Comparison of ENCODE assay signal across 23 cellular contexts in the genomic region with DNA sequence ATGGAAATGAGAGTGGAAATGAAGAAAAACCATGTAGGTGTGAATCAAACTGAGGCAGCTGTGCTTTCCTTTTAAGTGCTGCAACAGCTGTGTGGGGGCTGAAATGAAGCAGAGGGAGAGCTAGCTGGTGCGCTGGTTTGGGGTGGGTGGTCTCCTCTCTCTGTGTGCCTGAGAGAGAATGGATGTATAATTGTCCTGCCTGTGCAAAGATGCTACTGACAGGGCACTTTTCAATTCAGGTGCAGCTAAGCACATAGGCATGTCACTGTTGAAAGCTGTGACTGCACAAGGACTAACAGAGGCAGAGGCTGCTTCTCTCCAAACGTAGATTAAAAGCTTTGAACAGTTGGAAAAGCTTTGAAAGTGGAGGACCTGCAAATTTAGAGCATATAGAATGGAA.
"Had no signal": no experiment of that assay in that cellular context is flagged by ENCODE, and none has a peak within 500 bp of the region (broad histone marks: within the 10 kb centered on the region; RNA-seq: fewer than 3 reads in every experiment).

No MANE protein-coding gene starts in this region.

- H3K36me3 ChIP-seq: adrenal gland, breast epithelium had no signal

- H3K4me2 ChIP-seq: KMS-11 had no signal

- H3K27ac ChIP-seq: adrenal gland, breast epithelium, KMS-11 had no signal

- H3K27me3 ChIP-seq: adrenal gland, breast epithelium had no signal

- H3K9ac ChIP-seq: KMS-11 had no signal

- DNase-seq: activated CD4-positive, alpha-beta T cell treated with anti-CD3 and anti-CD28 coated beads for 48 hours; activated CD4-positive, alpha-beta T cell treated with anti-CD3 and anti-CD28 coated beads, Interleukin-2, amount 50 U/mL, for 4 hours; activated CD4-positive, CD25-positive, alpha-beta regulatory T cell treated with anti-CD3 and anti-CD28 coated beads, Interleukin-2, amount 50 U/mL, for 72 hours; activated CD8-positive, alpha-beta memory T cell treated with anti-CD3 and anti-CD28 coated beads, Interleukin-2, amount 50 U/mL, for 48 hours; activated CD8-positive, alpha-beta T cell treated with anti-CD3 and anti-CD28 coated beads, Interleukin-2, amount 10 ng/mL, durations not matched to agents 7 days and 5 days; activated naive CD4-positive, alpha-beta T cell treated with anti-CD3 and anti-CD28 coated beads, Interleukin-2, amount 50 U/mL, for 16 hours; activated naive CD8-positive, alpha-beta T cell treated with anti-CD3 and anti-CD28 coated beads, Interleukin-2, amount 10 ng/mL, durations not matched to agents 7 days and 5 days; activated T-cell treated with anti-CD3 and anti-CD28 coated beads, Interleukin-2, amount 50 U/mL, for 1 hour; adrenal gland; central memory CD4-positive, alpha-beta T cell; NCI-H1092; NCI-H1417; NCI-H1930; NCI-H2107; NCI-H446; NCI-H82; PC-3; SHP77; T-helper 17 cell; T-helper 9 cell had no signal

- ATAC-seq: activated CD8-positive, alpha-beta T cell treated with anti-CD3 and anti-CD28 coated beads, Interleukin-2, amount 10 ng/mL, durations not matched to agents 7 days and 5 days; PC-3; T-helper 17 cell; WTC11 had no signal

- H3K4me3 ChIP-seq: adrenal gland, breast epithelium had no signal

- H3K4me1 ChIP-seq: adrenal gland, breast epithelium had no signal

- H3K9me3 ChIP-seq: adrenal gland, breast epithelium had no signal
